Comparison of ENCODE assay signal across 26 cellular contexts in genomic region chr18:48658721-48659120, GRCh38.
"Had no signal": no experiment of that assay in that cellular context is flagged by ENCODE, and none has a peak within 500 bp of the region (broad histone marks: within the 10 kb centered on the region; RNA-seq: fewer than 3 reads in every experiment).

No MANE protein-coding gene starts in this region.

- H3K36me3 ChIP-seq: brain microvascular endothelial cell, esophagus squamous epithelium, gastroesophageal sphincter, WERI-Rb-1 had no signal

- DNase-seq: activated B cell treated with CpG ODN at 0.5 μM for 24 hours; activated CD4-positive, alpha-beta memory T cell treated with anti-CD3 and anti-CD28 coated beads for 36 hours; activated CD4-positive, alpha-beta T cell treated with anti-CD3 and anti-CD28 coated beads for 48 hours; activated CD4-positive, alpha-beta T cell treated with anti-CD3 and anti-CD28 coated beads, Interleukin-2, amount 50 U/mL, for 1 hour; activated CD8-positive, alpha-beta memory T cell treated with anti-CD3 and anti-CD28 coated beads, Interleukin-2, amount 10 ng/mL, durations not matched to agents 7 days and 5 days; activated CD8-positive, alpha-beta T cell treated with anti-CD3 and anti-CD28 coated beads, Interleukin-2, amount 10 ng/mL, durations not matched to agents 7 days and 5 days; activated effector memory CD4-positive, alpha-beta T cell treated with Interleukin-2 at 50 U/mL for 16 hours; activated gamma-delta T cell treated with Interleukin-2 at 50 U/mL for 16 hours; activated naive CD4-positive, alpha-beta T cell treated with anti-CD3 and anti-CD28 coated beads, Interleukin-2, amount 50 U/mL, for 16 hours; activated naive CD4-positive, alpha-beta T cell treated with Interleukin-2 at 50 U/mL for 16 hours; activated T-cell treated with anti-CD3 and anti-CD28 coated beads, Interleukin-2, amount 50 U/mL, for 4 hours; amniotic stem cell; anterior cingulate cortex; brain microvascular endothelial cell; cortex of kidney; dermis blood vessel endothelial cell; effector CD4-positive, alpha-beta T cell; effector memory CD8-positive, alpha-beta T cell; esophagus squamous epithelium; foreskin melanocyte; T-helper 1 cell; T-helper 17 cell; T1000; WERI-Rb-1 had no signal

- H3K4me3 ChIP-seq: esophagus squamous epithelium, gastroesophageal sphincter had no signal

- H3K27ac ChIP-seq: brain microvascular endothelial cell, epithelial cell of prostate, esophagus squamous epithelium, WERI-Rb-1 had no signal

- H3K27me3 ChIP-seq: brain microvascular endothelial cell, esophagus squamous epithelium, gastroesophageal sphincter had no signal

- H3K9me3 ChIP-seq: esophagus squamous epithelium, gastroesophageal sphincter had no signal
